1 cellular context compared by ENCODE assay signal in genomic region chr7:148868378-148868674, GRCh38.
TF ChIP-seq lines count a peak whose summit lies in the region.

No MANE protein-coding gene starts in this region.

TF ChIP-seq in WTC11, 78 proteins besides CTCF, POLR2A, EP300 and RAD21 (continued from another document):
- TF ChIP-seq ZNF671 (CRISPR knock-in tag; IDR thresholded peaks at IDR 0.05) (no peak), TCF7 (CRISPR knock-in tag; IDR thresholded peaks at IDR 0.05; ENCODE audit: low read depth) (no peak), ZBTB21 (CRISPR knock-in tag; IDR thresholded peaks at IDR 0.05; ENCODE audit: borderline replicate concordance) (no peak), ESRRA (CRISPR knock-in tag; IDR thresholded peaks at IDR 0.05; ENCODE audit: borderline replicate concordance) (no peak), RORB (CRISPR knock-in tag; IDR thresholded peaks at IDR 0.05) (no peak), FOXJ3 (CRISPR knock-in tag; IDR thresholded peaks at IDR 0.05; ENCODE audit: borderline replicate concordance) (no peak), TEAD1 (CRISPR knock-in tag; IDR thresholded peaks at IDR 0.05) (no peak), E2F4 (CRISPR knock-in tag; IDR thresholded peaks at IDR 0.05; ENCODE audit: borderline replicate concordance, low read depth) (no peak), ZNF263 (CRISPR knock-in tag; IDR thresholded peaks at IDR 0.05; ENCODE audit: low read depth) (no peak), MAX (CRISPR knock-in tag; IDR thresholded peaks at IDR 0.05) (no peak)
TF ChIP-seq in WTC11: peak in this region for 0.
